In genomic region chrX:45751156-45751555, GRCh38 we compare ENCODE assay signal across 18 cellular contexts.
DNase-seq lines count a peak whose midpoint lies in the region; ATAC-seq and TF ChIP-seq lines count a peak whose summit lies in the region.
"Had no signal": no experiment of that assay in that cellular context is flagged by ENCODE, and none has a peak within 500 bp of the region (broad histone marks: within the 10 kb centered on the region; RNA-seq: fewer than 3 reads in every experiment).

No MANE protein-coding gene starts in this region.

- no peaks in the 10 kb centered on the region for H3K9me3 ChIP-seq in transverse colon
- H3K9me3 ChIP-seq: BE2C, lower lobe of right lung, thoracic aorta had no signal

- H3K27me3 ChIP-seq in transverse colon: no peaks in the 10 kb centered on the region
- H3K27me3 ChIP-seq: BE2C had no signal

- TF ChIP-seq CTCF in chondrocyte (IDR thresholded peaks at IDR 0.05): no peak
- TF ChIP-seq CTCF in mesothelial cell of epicardium (IDR thresholded peaks at IDR 0.05; ENCODE audit: unreplicated experiment): no peak
- TF ChIP-seq CTCF in transverse colon (IDR thresholded peaks at IDR 0.05): no peak

- H3K4me1 Mint-ChIP-seq in chondrocyte (ENCODE audit: low read depth) (peaks cover 42% of the 10 kb centered on the region), mesothelial cell of epicardium (peaks cover 30% of the 10 kb centered on the region)

- H3K4me1 ChIP-seq in transverse colon: no peaks in the 10 kb centered on the region
- H3K4me1 ChIP-seq: BE2C, parathyroid adenoma had no signal

- H3K9me3 Mint-ChIP-seq in chondrocyte (ENCODE audit: low read depth): no peaks in the 10 kb centered on the region
- peaks cover 10% of the 10 kb centered on the region for H3K9me3 Mint-ChIP-seq in mesothelial cell of epicardium
- H3K9me3 Mint-ChIP-seq: naive B cell had no signal

- H3K27ac Mint-ChIP-seq in chondrocyte (ENCODE audit: unreplicated experiment) (peak overlapping the region; percentile 62), mesothelial cell of epicardium (peak overlapping the region; percentile 70)

- DNase-seq in ELR (ENCODE audit: low read depth): peak; percentile 15
- DNase-seq in M059J (ENCODE audit: low read depth): peak; percentile 11
- DNase-seq in chondrocyte (ENCODE audit: low spot score): no peak
- no peak for DNase-seq in mesothelial cell of epicardium (ENCODE audit: low spot score in 2 of 2, unreplicated experiment in 2 of 2)
- DNase-seq in germinal center (ENCODE audit: low spot score): no peak
- no peak for DNase-seq in transverse colon
- DNase-seq: activated effector memory CD4-positive, alpha-beta T cell treated with Interleukin-2 at 50 U/mL for 16 hours; aorta; BE2C; head of caudate nucleus; KG1; lower lobe of right lung; naive B cell; NCI-H1105 treated with DMSO at 0.1 percent for 48 hours had no signal

- no peak for TF ChIP-seq EP300 in transverse colon (IDR thresholded peaks at IDR 0.05; ENCODE audit: low read depth)

- H3K4me3 ChIP-seq in transverse colon: no peak overlapping the region
- H3K4me3 ChIP-seq: lower lobe of right lung, thoracic aorta had no signal

- ATAC-seq in GM18873 (IDR thresholded peaks at IDR 0.05; ENCODE audit: low FRiP score, unreplicated experiment): no peak
- ATAC-seq: Panc1 had no signal

- H3K27ac ChIP-seq in transverse colon: no peak overlapping the region
- H3K27ac ChIP-seq: lower lobe of right lung, parathyroid adenoma had no signal

- no peak for TF ChIP-seq POLR2A in transverse colon (IDR thresholded peaks at IDR 0.05)

- H3K36me3 Mint-ChIP-seq in chondrocyte (ENCODE audit: low read depth) (peaks cover 5% of the 10 kb centered on the region), mesothelial cell of epicardium (no peaks in the 10 kb centered on the region)

- no peak overlapping the region for H3K4me3 Mint-ChIP-seq in chondrocyte (ENCODE audit: unreplicated experiment)
- no peak overlapping the region for H3K4me3 Mint-ChIP-seq in mesothelial cell of epicardium

- no peaks in the 10 kb centered on the region for H3K36me3 ChIP-seq in transverse colon
- H3K36me3 ChIP-seq: BE2C, lower lobe of right lung, thoracic aorta had no signal

- 41 to 50% methylated on average over 1 to 3 of the region's 3 CpGs for WGBS in transverse colon (ENCODE audit: low coverage in 1 of 2), 2 donors

- intact Hi-C loops in transverse colon (cut with DNase I; ENCODE audit: low total_unique reads): no loop called here

- in situ Hi-C loops in transverse colon (cut with MboI; ENCODE audit: low pct_ligation_motif_present in 1 of 4, low pct_unique_long_range_greater_than_20kb in 1 of 4, low sequenced_read_pairs in 3 of 4): loop anchor here in 1 of 4 donors (25.0 kb wide), 1 partner anchor 239 kb away; no protein-coding TSS in a partner anchor

- H3K27me3 Mint-ChIP-seq in chondrocyte (ENCODE audit: low read depth): no peaks in the 10 kb centered on the region
- no peaks in the 10 kb centered on the region for H3K27me3 Mint-ChIP-seq in mesothelial cell of epicardium (ENCODE audit: low read depth)

Comparison
In these comparisons a context has a peak if more than half of its experiments do, and no peak if none do; other contexts are left out.
1. DNase-seq: peak in ELR (single experiment) and M059J (single experiment); none in chondrocyte (single experiment), mesothelial cell of epicardium (0 of 2), germinal center (single experiment) and transverse colon (single experiment).